Comparison of ENCODE assay signal across 4 cellular contexts in the genomic region with DNA sequence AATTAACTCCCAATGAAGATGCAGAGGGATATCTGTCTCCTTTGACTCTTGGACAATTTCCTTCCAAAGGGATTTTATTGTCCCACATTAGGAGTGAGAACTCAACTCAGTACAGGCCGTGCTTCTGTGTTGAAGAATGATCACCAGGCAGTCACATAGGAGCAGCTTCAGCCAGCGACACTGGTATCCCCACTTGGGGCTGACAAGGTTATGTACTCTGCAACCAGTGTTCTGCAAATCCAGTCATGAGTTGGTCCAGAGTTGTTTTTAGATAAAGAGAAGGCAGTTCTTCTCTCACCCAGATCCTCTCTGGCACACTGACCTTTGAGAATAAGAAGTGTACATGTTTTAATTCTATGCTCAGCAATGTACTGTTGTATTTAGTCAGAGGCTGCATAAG.
"Had no signal": no experiment of that assay in that cellular context is flagged by ENCODE, and none has a peak within 500 bp of the region (broad histone marks: within the 10 kb centered on the region; RNA-seq: fewer than 3 reads in every experiment).

No MANE protein-coding gene starts in this region.

- ATAC-seq: HepG2, K562 had no signal

- DNase-seq: IMR-90 had no signal

- H3K27ac ChIP-seq: HL-60 had no signal

- H3K4me3 ChIP-seq: K562 had no signal
